ENCODE assay signal across 14 cellular contexts in the genomic region with DNA sequence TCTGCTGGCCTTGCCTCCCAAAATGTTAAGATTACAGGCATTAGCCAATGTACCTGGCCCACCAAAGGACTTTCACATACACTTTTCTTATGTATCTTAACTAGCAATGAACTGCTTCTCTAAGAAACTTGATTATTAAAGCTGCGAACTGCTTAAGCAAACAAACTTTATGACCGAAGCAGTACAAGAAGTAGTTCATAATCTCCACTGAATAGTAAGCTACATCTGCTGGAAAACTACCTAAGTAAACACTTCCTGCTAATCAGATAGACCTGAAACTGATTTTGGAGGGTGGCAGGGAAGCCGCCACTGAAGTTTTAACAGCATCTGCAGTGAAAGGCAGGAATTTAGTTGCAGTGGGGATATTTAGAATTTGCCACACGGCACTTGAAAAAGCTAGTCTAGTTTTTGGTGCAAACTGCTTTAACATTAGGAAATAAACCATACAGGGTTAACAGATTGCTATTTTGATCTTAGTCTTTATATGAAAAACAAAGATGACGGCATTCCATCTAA. TPM values are rescaled to one million over a fixed set of nuclear protein-coding genes. Genes with fewer than 3 reads are reported as not detected.
DNase-seq lines count a peak whose midpoint lies in the region; ATAC-seq and TF ChIP-seq lines count a peak whose summit lies in the region.
"Had no signal": no experiment of that assay in that cellular context is flagged by ENCODE, and none has a peak within 500 bp of the region (broad histone marks: within the 10 kb centered on the region; RNA-seq: fewer than 3 reads in every experiment).

No MANE protein-coding gene starts in this region.

- intact Hi-C loops in mucosa of descending colon (cut with DNase I, micrococcal nuclease), result no loop called here

- H3F3A ChIP-seq in DOHH2 (ENCODE audit: control insufficient read depth, insufficient read depth), result peaks cover 70% of the 10 kb centered on the region

- H3K36me3 ChIP-seq in DOHH2 (ENCODE audit: control insufficient read depth, low read length) (peaks cover 89% of the 10 kb centered on the region), mucosa of descending colon (ENCODE audit: low read depth) (peaks cover 20% of the 10 kb centered on the region)

- no peaks in the 10 kb centered on the region for H3K27me3 ChIP-seq in DOHH2 (ENCODE audit: control insufficient read depth, low read length)
- H3K27me3 ChIP-seq: BE2C had no signal

- TF ChIP-seq CTCF in DOHH2 (IDR thresholded peaks at IDR 0.05; ENCODE audit: low read depth, low read length, poor library complexity, severe bottlenecking) (no peak), mucosa of descending colon (IDR thresholded peaks at IDR 0.05) (no peak)

- DNase-seq in NAMALWA (ENCODE audit: low spot score) (peak; percentile 49), mucosa of descending colon (no peak), NCI-H226 (no peak)
- DNase-seq: BE2C, IMR-90, NCI-H1048, NCI-H2107, NCI-H345, NCI-H69 had no signal

- H3K9me2 ChIP-seq in DOHH2 (replicated peaks; ENCODE audit: control insufficient read depth, low read length), result no peaks in the 10 kb centered on the region

- ATAC-seq in mucosa of descending colon, result peak; percentile 19
- ATAC-seq in GM21529 (IDR thresholded peaks at IDR 0.05; ENCODE audit: unreplicated experiment), result no peak
- ATAC-seq in HG02678 (IDR thresholded peaks at IDR 0.05; ENCODE audit: unreplicated experiment), result no peak

- H3K4me1 ChIP-seq in DOHH2 (ENCODE audit: control insufficient read depth, low read length), result peaks cover 79% of the 10 kb centered on the region
- no peaks in the 10 kb centered on the region for H3K4me1 ChIP-seq in mucosa of descending colon (ENCODE audit: low read depth)
- H3K4me1 ChIP-seq: BE2C had no signal

- H3K4me2 ChIP-seq in DOHH2 (ENCODE audit: low read length), result peak overlapping the region; percentile 78

- peaks cover 27% of the 10 kb centered on the region for H3K79me2 ChIP-seq in DOHH2 (ENCODE audit: control insufficient read depth, low read length)

- peak overlapping the region; percentile 97 for H3K27ac ChIP-seq in DOHH2 (ENCODE audit: low read depth, low read length)
- H3K27ac ChIP-seq: SK-N-MC had no signal

- H3K4me3 ChIP-seq in DOHH2 (ENCODE audit: low read length) (peak overlapping the region; percentile 69), mucosa of descending colon (no peak overlapping the region)
- H3K4me3 ChIP-seq: SK-N-MC had no signal

- H3K9me3 ChIP-seq in DOHH2 (ENCODE audit: control insufficient read depth, insufficient read depth, low read length) (peaks cover 2% of the 10 kb centered on the region; the same call in 1 of the 2 replicates), mucosa of descending colon (no peaks in the 10 kb centered on the region)
- H3K9me3 ChIP-seq: BE2C had no signal

- no peaks in the 10 kb centered on the region for H4K20me1 ChIP-seq in DOHH2 (ENCODE audit: control insufficient read depth, insufficient read depth, low read depth, low read length)

RNA-seq across cellular contexts. Expression of gene HYPK, which starts 8.1 kb away (rescaled TPM):
- 10 to 100 TPM; 10.4 to 15.5 (median 13.8) TPM for total RNA-seq in mucosa of descending colon

RNA-seq across cellular contexts. Expression of gene SERINC4, which starts 8.5 kb away (rescaled TPM):
- under 1 TPM; 0.16 to 0.52 (median 0.29) TPM for total RNA-seq in mucosa of descending colon
- total RNA-seq: H4 had no signal

RNA-seq across cellular contexts. Expression of gene MFAP1, which starts 16.0 kb away (rescaled TPM):
- total RNA-seq in mucosa of descending colon, result 10 to 100 TPM; 19.9 to 22.6 (median 20.9) TPM

RNA-seq across cellular contexts. Expression of gene SERF2, which starts 16.4 kb away (rescaled TPM):
- 100 to 1,000 TPM; 712 to 944 (median 931) TPM for total RNA-seq in mucosa of descending colon

RNA-seq across cellular contexts. Expression of gene WDR76, which starts 18.3 kb away (rescaled TPM):
- 1 to 10 TPM; 4.1 to 9.1 (median 8.0) TPM for total RNA-seq in mucosa of descending colon
